ENCODE assay signal across 7 cellular contexts in the genomic region with DNA sequence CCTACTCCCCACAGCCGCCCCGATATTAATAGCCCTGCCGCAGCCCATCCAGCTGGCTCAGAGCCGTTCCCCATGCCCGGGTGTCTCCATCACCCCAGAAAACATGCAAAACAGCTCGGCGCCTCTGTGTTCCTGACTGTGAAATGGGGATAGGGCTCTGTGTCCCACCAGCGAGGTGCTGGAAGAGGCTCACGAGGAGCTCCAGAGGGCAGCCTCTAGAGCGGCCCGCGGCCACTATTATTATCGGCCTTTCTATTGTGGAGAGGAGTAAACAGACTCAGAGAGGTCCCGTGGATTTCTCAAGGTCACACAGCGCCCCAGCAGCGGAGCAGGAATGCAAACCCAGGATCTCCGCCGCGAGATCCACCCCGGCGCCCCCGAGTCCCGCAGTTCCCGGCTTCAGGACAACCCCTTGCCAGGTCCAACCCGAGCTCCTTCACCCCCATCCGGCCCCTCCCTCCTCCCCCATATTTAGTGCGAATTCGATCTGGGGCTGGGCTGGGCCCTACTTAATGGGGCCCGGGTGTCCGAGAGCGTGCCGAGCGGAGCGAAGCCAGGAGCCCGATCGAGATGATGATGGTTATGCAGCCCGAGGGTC. TPM values are rescaled to one million over a fixed set of nuclear protein-coding genes. Genes with fewer than 3 reads are reported as not detected.
DNase-seq lines count a peak whose midpoint lies in the region; ATAC-seq and TF ChIP-seq lines count a peak whose summit lies in the region.

A gene (plus strand): TSS at position 536 of the 598 bp plus-strand sequence. CDS start 35 bp downstream, at position 571.

- TF ChIP-seq CTCF in fibroblast of pulmonary artery (IDR thresholded peaks at IDR 0.05; ENCODE audit: low read length, missing control alignments): no peak
- TF ChIP-seq CTCF in osteocyte (IDR thresholded peaks at IDR 0.05): no peak

- peak; percentile 3 for ATAC-seq in GM21723 (IDR thresholded peaks at IDR 0.05; ENCODE audit: unreplicated experiment)

- H3K4me3 ChIP-seq in fibroblast of pulmonary artery (replicated peaks; ENCODE audit: low read depth, low read length): peak within 1 kb of the TSS; percentile 72

- DNase-seq in fibroblast of pulmonary artery (ENCODE audit: low read depth) (peak; percentile 19), osteocyte (ENCODE audit: extremely low spot score, unreplicated experiment) (no peak), NCI-H69 (lab: John Stamatoyannopoulos, UW) (no peak), SIG-M5 (lab: John Stamatoyannopoulos, UW) (no peak), KBM-7 (no peak)

- in situ Hi-C loops in KBM-7 (cut with MboI; ENCODE audit: low pct_unique_long_range_greater_than_20kb, low sequenced_read_pairs): no loop called here

- H3K27ac Mint-ChIP-seq in T-helper 1 cell treated with Interleukin-12 subunit alpha and Interleukin-12 subunit beta and Interleukin-4 antibody, amounts not matched to agents 30 μg/mL and 1 μg/mL, for 36 hours: peak within 1 kb of the TSS; percentile 58
- H3K27ac Mint-ChIP-seq in osteocyte (ENCODE audit: unreplicated experiment): no peak within 1 kb of the TSS

- H3K4me1 Mint-ChIP-seq in T-helper 1 cell treated with Interleukin-12 subunit alpha and Interleukin-12 subunit beta and Interleukin-4 antibody, amounts not matched to agents 30 μg/mL and 1 μg/mL, for 36 hours (ENCODE audit: low read depth): peaks cover 22% of the 10 kb centered on the region
- H3K4me1 Mint-ChIP-seq in osteocyte (ENCODE audit: unreplicated experiment): peaks cover 22% of the 10 kb centered on the region

- peaks cover 10% of the 10 kb centered on the region for H3K36me3 Mint-ChIP-seq in T-helper 1 cell treated with Interleukin-12 subunit alpha and Interleukin-12 subunit beta and Interleukin-4 antibody, amounts not matched to agents 30 μg/mL and 1 μg/mL, for 36 hours (ENCODE audit: low read depth)
- peaks cover 12% of the 10 kb centered on the region for H3K36me3 Mint-ChIP-seq in osteocyte (ENCODE audit: unreplicated experiment)

- peaks cover 10% of the 10 kb centered on the region for H3K27me3 Mint-ChIP-seq in T-helper 1 cell treated with Interleukin-12 subunit alpha and Interleukin-12 subunit beta and Interleukin-4 antibody, amounts not matched to agents 30 μg/mL and 1 μg/mL, for 36 hours (ENCODE audit: low read depth)
- peaks cover 5% of the 10 kb centered on the region for H3K27me3 Mint-ChIP-seq in osteocyte (ENCODE audit: unreplicated experiment)

- H3K4me3 Mint-ChIP-seq in T-helper 1 cell treated with Interleukin-12 subunit alpha and Interleukin-12 subunit beta and Interleukin-4 antibody, amounts not matched to agents 30 μg/mL and 1 μg/mL, for 36 hours: peak within 1 kb of the TSS; percentile 83
- H3K4me3 Mint-ChIP-seq in osteocyte (ENCODE audit: unreplicated experiment): peak within 1 kb of the TSS; percentile 75

- no peaks in the 10 kb centered on the region for H3K9me3 Mint-ChIP-seq in T-helper 1 cell treated with Interleukin-12 subunit alpha and Interleukin-12 subunit beta and Interleukin-4 antibody, amounts not matched to agents 30 μg/mL and 1 μg/mL, for 36 hours
- H3K9me3 Mint-ChIP-seq in osteocyte (ENCODE audit: unreplicated experiment): no peaks in the 10 kb centered on the region

RNA-seq across cellular contexts. Expression of the gene that starts here (rescaled TPM):
- 0.11 TPM in 1 of 2 replicates, not detected in the other for total RNA-seq in osteocyte
